15 cellular contexts compared by ENCODE assay signal in genomic region chr19:3402631-3403443, GRCh38. TPM values are rescaled to one million over a fixed set of nuclear protein-coding genes. Genes with fewer than 3 reads are reported as not detected.
DNase-seq lines count a peak whose midpoint lies in the region; ATAC-seq and TF ChIP-seq lines count a peak whose summit lies in the region.
"Had no signal": no experiment of that assay in that cellular context is flagged by ENCODE, and none has a peak within 500 bp of the region (broad histone marks: within the 10 kb centered on the region; RNA-seq: fewer than 3 reads in every experiment).

No MANE protein-coding gene starts in this region.

- H3K4me3 Mint-ChIP-seq in GM23338, result no peak overlapping the region
- H3K4me3 Mint-ChIP-seq in CD8-positive, alpha-beta T cell, result no peak overlapping the region
- H3K4me3 Mint-ChIP-seq: activated CD4-positive, alpha-beta memory T cell treated with anti-CD3 and anti-CD28 coated beads for 36 hours; activated naive CD4-positive, alpha-beta T cell treated with anti-CD3 and anti-CD28 coated beads, Interleukin-2, amount 10 ng/mL, durations not matched to agents 7 days and 5 days; T-helper 1 cell treated with Interleukin-12 subunit alpha and Interleukin-12 subunit beta and Interleukin-4 antibody, amounts not matched to agents 30 μg/mL and 1 μg/mL, for 36 hours had no signal

- ATAC-seq in left cardiac atrium (no peak), upper lobe of right lung (no peak), GM23338 (no peak)
- ATAC-seq in CD8-positive, alpha-beta T cell, result no peak

- 72 to 78% methylated on average over 10 of the region's 10 CpGs for WGBS in esophagus, 2 donors

- peaks cover 4% of the 10 kb centered on the region; the same call in 2 of the 3 replicates for H3K4me1 Mint-ChIP-seq in GM23338
- H3K4me1 Mint-ChIP-seq in CD8-positive, alpha-beta T cell (ENCODE audit: low read depth), result peaks cover 2% of the 10 kb centered on the region
- H3K4me1 Mint-ChIP-seq: activated naive CD4-positive, alpha-beta T cell treated with anti-CD3 and anti-CD28 coated beads, Interleukin-2, amount 10 ng/mL, durations not matched to agents 7 days and 5 days had no signal

- H3K9me3 ChIP-seq in cardiac muscle cell (ENCODE audit: low read depth) (no peaks in the 10 kb centered on the region), esophagus (ENCODE audit: control insufficient read depth in 2 of 2, insufficient read depth in 1 of 2, low read depth in 1 of 2, low read length in 1 of 2) (no peaks in the 10 kb centered on the region), osteoblast (ENCODE audit: low read depth, low read length) (no peaks in the 10 kb centered on the region), upper lobe of right lung (no peaks in the 10 kb centered on the region)
- H3K9me3 ChIP-seq in CD8-positive, alpha-beta T cell (ENCODE audit: low read length), result no peaks in the 10 kb centered on the region

- TF ChIP-seq CTCF in cardiac muscle cell (IDR thresholded peaks at IDR 0.05; ENCODE audit: low read depth, low read length), result no peak
- TF ChIP-seq CTCF in osteoblast (IDR thresholded peaks at IDR 0.05; ENCODE audit: extremely low read depth, low read depth, low read length), result no peak
- TF ChIP-seq CTCF in upper lobe of right lung (IDR thresholded peaks at IDR 0.05), result no peak
- TF ChIP-seq CTCF in GM23338 (conservative IDR thresholded peaks at IDR 0.05; ENCODE audit: low read depth in 2 of 2), result no peak
- TF ChIP-seq CTCF in CD8-positive, alpha-beta T cell (IDR thresholded peaks at IDR 0.05), result no peak

- H3K4me3 ChIP-seq in cardiac muscle cell (no peak overlapping the region), esophagus (ENCODE audit: low read depth in 1 of 2, low read length in 2 of 2) (peak overlapping the region in 1 of 2 donors; percentile 48), osteoblast (ENCODE audit: insufficient read depth, low read length) (peak overlapping the region; percentile 68), upper lobe of right lung (peak overlapping the region; percentile 43), GM23338 (no peak overlapping the region)
- no peak overlapping the region for H3K4me3 ChIP-seq in CD8-positive, alpha-beta T cell (ENCODE audit: low read depth, low read length)

- H4K20me1 ChIP-seq in osteoblast (ENCODE audit: insufficient read depth, low read length) (peaks cover 23% of the 10 kb centered on the region), GM23338 (replicated peaks; ENCODE audit: insufficient read depth) (no peaks in the 10 kb centered on the region)

- H2AFZ ChIP-seq in osteoblast (ENCODE audit: low read length) (no peak overlapping the region), GM23338 (no peak overlapping the region; the same call in 1 of the 2 replicates)

- no peak for DNase-seq in cardiac muscle cell (ENCODE audit: low read depth in 1 of 2, low spot score in 1 of 2)
- no peak for DNase-seq in left cardiac atrium
- DNase-seq in osteoblast (ENCODE audit: insufficient read length, low spot score, missing footprints), result peak; percentile 30
- DNase-seq in upper lobe of right lung, result no peak
- no peak for DNase-seq in GM23338 (ENCODE audit: low spot score)
- DNase-seq in CD8-positive, alpha-beta T cell, result no peak
- DNase-seq in DMS153 treated with DMSO at 0.1 percent for 48 hours (lab: John Stamatoyannopoulos, UW; ENCODE audit: unreplicated experiment), result no peak
- DNase-seq: activated CD4-positive, alpha-beta memory T cell treated with anti-CD3 and anti-CD28 coated beads for 36 hours; activated naive CD4-positive, alpha-beta T cell treated with anti-CD3 and anti-CD28 coated beads, Interleukin-2, amount 10 ng/mL, durations not matched to agents 7 days and 5 days; DND-41; effector CD4-positive, alpha-beta T cell; NCI-H2081 treated with DMSO at 0.1 percent for 48 hours had no signal

- intact Hi-C loops in left cardiac atrium (cut with DNase I) (loop anchor here in 1 of 2 donors (5.0 to 10.0 kb wide), 2 partner anchors 36 to 68 kb away; partner anchors contain the start of gene NFIC), upper lobe of right lung (cut with DNase I) (no loop called here)
- intact Hi-C loops in CD8-positive, alpha-beta T cell (cut with DNase I, micrococcal nuclease), result no loop called here

- no peaks in the 10 kb centered on the region for H3F3A ChIP-seq in GM23338 (replicated peaks; ENCODE audit: low read depth)

- H3K79me2 ChIP-seq in osteoblast (ENCODE audit: insufficient read depth, low read length) (peaks cover 85% of the 10 kb centered on the region), GM23338 (replicated peaks; ENCODE audit: insufficient read depth) (no peaks in the 10 kb centered on the region)

- peaks cover 23% of the 10 kb centered on the region for H3K4me1 ChIP-seq in cardiac muscle cell (ENCODE audit: low read depth)
- H3K4me1 ChIP-seq in esophagus (ENCODE audit: control insufficient read depth in 2 of 2, insufficient read depth in 2 of 2, low read length in 1 of 2), result peaks cover under 1 to 29% of the 10 kb centered on the region in 2 donors
- H3K4me1 ChIP-seq in osteoblast (ENCODE audit: insufficient read depth, low read length), result peaks cover 18% of the 10 kb centered on the region
- H3K4me1 ChIP-seq in upper lobe of right lung, result peaks cover 30% of the 10 kb centered on the region
- no peaks in the 10 kb centered on the region; the same call in 1 of the 2 replicates for H3K4me1 ChIP-seq in GM23338 (ENCODE audit: insufficient read depth)
- H3K4me1 ChIP-seq in CD8-positive, alpha-beta T cell (ENCODE audit: insufficient read depth, low read length), result no peaks in the 10 kb centered on the region

- CTCF ChIA-PET in CD8-positive, alpha-beta T cell (lab: Charles Lee), result no interaction called here

- no peaks in the 10 kb centered on the region for H3K27me3 ChIP-seq in cardiac muscle cell
- H3K27me3 ChIP-seq in esophagus (ENCODE audit: control insufficient read depth in 1 of 2, insufficient read depth in 2 of 2, low read length in 2 of 2), result no peaks in the 10 kb centered on the region
- no peaks in the 10 kb centered on the region for H3K27me3 ChIP-seq in osteoblast (ENCODE audit: insufficient read depth, low read length)
- H3K27me3 ChIP-seq in upper lobe of right lung, result no peaks in the 10 kb centered on the region
- 0 out of 2 replicates have a peak, but pooled peaks cover 3% of the 10 kb centered on the region for H3K27me3 ChIP-seq in GM23338 (ENCODE audit: insufficient read depth)
- H3K27me3 ChIP-seq in CD8-positive, alpha-beta T cell (ENCODE audit: insufficient read depth, low read length), result no peaks in the 10 kb centered on the region

- H3K36me3 Mint-ChIP-seq in GM23338 (ENCODE audit: low read depth), result no peaks in the 10 kb centered on the region
- H3K36me3 Mint-ChIP-seq in CD8-positive, alpha-beta T cell, result peaks cover 3% of the 10 kb centered on the region
- H3K36me3 Mint-ChIP-seq: activated naive CD4-positive, alpha-beta T cell treated with anti-CD3 and anti-CD28 coated beads, Interleukin-2, amount 10 ng/mL, durations not matched to agents 7 days and 5 days had no signal

- H3K4me2 ChIP-seq in osteoblast (ENCODE audit: insufficient read depth, low read length), result peak overlapping the region; percentile 71
- H3K4me2 ChIP-seq in GM23338, result no peak overlapping the region
- H3K4me2 ChIP-seq: KMS-11 had no signal

- peaks cover 21% of the 10 kb centered on the region for H3K27me3 Mint-ChIP-seq in GM23338 (ENCODE audit: insufficient read depth, low read depth, poor library complexity)
- no peaks in the 10 kb centered on the region for H3K27me3 Mint-ChIP-seq in CD8-positive, alpha-beta T cell (ENCODE audit: low read depth)
- H3K27me3 Mint-ChIP-seq: activated CD4-positive, alpha-beta memory T cell treated with anti-CD3 and anti-CD28 coated beads for 36 hours; activated naive CD4-positive, alpha-beta T cell treated with anti-CD3 and anti-CD28 coated beads, Interleukin-2, amount 10 ng/mL, durations not matched to agents 7 days and 5 days had no signal

- POLR2A ChIA-PET in CD8-positive, alpha-beta T cell (lab: Charles Lee), result no interaction called here

- H3K27ac ChIP-seq in cardiac muscle cell, result peak overlapping the region; percentile 95
- H3K27ac ChIP-seq in esophagus (ENCODE audit: low read depth in 2 of 2, low read length in 1 of 2), result peak overlapping the region; percentile 99
- H3K27ac ChIP-seq in osteoblast (ENCODE audit: low read depth, low read length), result peak overlapping the region; percentile 99
- H3K27ac ChIP-seq in upper lobe of right lung, result peak overlapping the region; percentile 99
- no peak overlapping the region for H3K27ac ChIP-seq in GM23338 (ENCODE audit: low read depth)
- H3K27ac ChIP-seq in CD8-positive, alpha-beta T cell (ENCODE audit: low read depth, low read length), result no peak overlapping the region
- H3K27ac ChIP-seq: KMS-11 had no signal

- H3K9me2 ChIP-seq in GM23338 (ENCODE audit: insufficient read depth), result no peaks in the 10 kb centered on the region

- H3K36me3 ChIP-seq in cardiac muscle cell (no peaks in the 10 kb centered on the region), esophagus (ENCODE audit: control insufficient read depth in 2 of 2, insufficient read depth in 2 of 2, low read length in 1 of 2) (peaks cover 0 to 2% of the 10 kb centered on the region in 2 donors), osteoblast (ENCODE audit: insufficient read depth, low read length) (peaks cover 10% of the 10 kb centered on the region), upper lobe of right lung (no peaks in the 10 kb centered on the region), GM23338 (ENCODE audit: insufficient read depth) (no peaks in the 10 kb centered on the region)
- H3K36me3 ChIP-seq in CD8-positive, alpha-beta T cell (ENCODE audit: insufficient read depth, low read length), result no peaks in the 10 kb centered on the region

- no peak overlapping the region for H3K27ac Mint-ChIP-seq in GM23338
- no peak overlapping the region for H3K27ac Mint-ChIP-seq in CD8-positive, alpha-beta T cell
- H3K27ac Mint-ChIP-seq: activated CD4-positive, alpha-beta memory T cell treated with anti-CD3 and anti-CD28 coated beads for 36 hours; activated naive CD4-positive, alpha-beta T cell treated with anti-CD3 and anti-CD28 coated beads, Interleukin-2, amount 10 ng/mL, durations not matched to agents 7 days and 5 days; T-helper 1 cell treated with Interleukin-12 subunit alpha and Interleukin-12 subunit beta and Interleukin-4 antibody, amounts not matched to agents 30 μg/mL and 1 μg/mL, for 36 hours had no signal

- peaks cover 4% of the 10 kb centered on the region; the same call in 2 of the 3 replicates for H3K9me3 Mint-ChIP-seq in GM23338
- H3K9me3 Mint-ChIP-seq in CD8-positive, alpha-beta T cell, result no peaks in the 10 kb centered on the region
- H3K9me3 Mint-ChIP-seq: activated CD4-positive, alpha-beta memory T cell treated with anti-CD3 and anti-CD28 coated beads for 36 hours; T-helper 1 cell treated with Interleukin-12 subunit alpha and Interleukin-12 subunit beta and Interleukin-4 antibody, amounts not matched to agents 30 μg/mL and 1 μg/mL, for 36 hours had no signal

TF ChIP-seq in GM23338, 12 proteins besides CTCF, POLR2A, EP300 and RAD21 (continues in another document):
- no peak for TF ChIP-seq ZNF331 (CRISPR knock-in tag; IDR thresholded peaks at IDR 0.05; ENCODE audit: low read depth)

RNA-seq across cellular contexts. Expression of gene NFIC, which starts 36.5 kb away (rescaled TPM):
- total RNA-seq in cardiac muscle cell (29.4 and 46.1 TPM in 2 replicates), left cardiac atrium (100 to 1,000 TPM; 144 to 173 TPM), osteoblast (57.2 and 61.2 TPM in 2 replicates), upper lobe of right lung (150 TPM)
- polyA plus RNA-seq in cardiac muscle cell (32.7 and 42.2 TPM in 2 replicates), esophagus (10 to 100 TPM; 15.4 to 48.1 TPM), GM23338 (2016; fragmentation: Nextera tagmentation; extraction: Ambion mirVana) (5.3 and 8.2 TPM in 2 replicates)
- total RNA-seq in GM23338 (2014; rRNA removed; shearing (Covaris generic)), result 0.58 and 1.3 TPM in 2 replicates
- total RNA-seq in CD8-positive, alpha-beta T cell, result 10 to 100 TPM; 16.5 to 17.5 TPM

Comparison
In these comparisons a context has a peak if more than half of its experiments do, and no peak if none do; other contexts are left out.
1. H3K27ac ChIP-seq: peak in cardiac muscle cell (single experiment), esophagus (2 of 2), osteoblast (single experiment) and upper lobe of right lung (single experiment); none in GM23338 (single experiment) and CD8-positive, alpha-beta T cell (single experiment).
2. H3K4me3 ChIP-seq: peak in osteoblast (single experiment) and upper lobe of right lung (single experiment); none in cardiac muscle cell (single experiment), GM23338 (single experiment) and CD8-positive, alpha-beta T cell (single experiment).